Comparison of ENCODE assay signal across 10 cellular contexts in genomic region chr14:22466520-22466919, GRCh38.
A peak's percentile ranks its signal among the peaks of the same experiment; 100 is the strongest.
DNase-seq lines count a peak whose midpoint lies in the region; ATAC-seq and TF ChIP-seq lines count a peak whose summit lies in the region.
"Had no signal": no experiment of that assay in that cellular context is flagged by ENCODE, and none has a peak within 500 bp of the region (broad histone marks: within the 10 kb centered on the region; RNA-seq: fewer than 3 reads in every experiment).

No MANE protein-coding gene starts in this region.

- TF ChIP-seq EP300 in suprapubic skin (IDR thresholded peaks at IDR 0.05), result no peak

- no peaks in the 10 kb centered on the region for H3K36me3 ChIP-seq in MG63
- no peaks in the 10 kb centered on the region for H3K36me3 ChIP-seq in suprapubic skin

- 88% methylated on average over 4 of the region's 4 CpGs for WGBS in suprapubic skin

- H3K9me3 ChIP-seq in MG63 (no peaks in the 10 kb centered on the region), suprapubic skin (no peaks in the 10 kb centered on the region)

- TF ChIP-seq CTCF in suprapubic skin (IDR thresholded peaks at IDR 0.05), result no peak

- ATAC-seq in GM18498 (IDR thresholded peaks at IDR 0.05; ENCODE audit: unreplicated experiment), result peak; percentile 39

- DNase-seq in HCEC 1CT (peak; percentile 48), MG63 (peak; percentile 18), hepatic stellate cell (ENCODE audit: low spot score) (peak; percentile 12), iPS-NIHi7 (ENCODE audit: extremely low spot score) (no peak), ecto neural progenitor cell (ENCODE audit: low spot score) (no peak), suprapubic skin (ENCODE audit: low spot score in 2 of 2) (no peak), GDM1 (lab: John Stamatoyannopoulos, UW) (no peak)
- DNase-seq: NCI-H1092 treated with DMSO at 0.1 percent for 48 hours had no signal

- H3K27me3 ChIP-seq in MG63 (no peaks in the 10 kb centered on the region), suprapubic skin (no peaks in the 10 kb centered on the region)

- no peak overlapping the region for H3K4me3 ChIP-seq in MG63
- H3K4me3 ChIP-seq in suprapubic skin, result no peak overlapping the region
- H3K4me3 ChIP-seq: smooth muscle cell had no signal

- H3K27ac ChIP-seq in suprapubic skin, result no peak overlapping the region

- TF ChIP-seq POLR2A in suprapubic skin (IDR thresholded peaks at IDR 0.05), result no peak

- H3K4me1 ChIP-seq in suprapubic skin, result peaks cover 6% of the 10 kb centered on the region

Comparison
In these comparisons a context has a peak if more than half of its experiments do, and no peak if none do; other contexts are left out.
1. DNase-seq: peak in HCEC 1CT (single experiment), MG63 (single experiment) and hepatic stellate cell (single experiment); none in iPS-NIHi7 (single experiment), ecto neural progenitor cell (single experiment), suprapubic skin (0 of 2) and GDM1 (single experiment).